ENCODE assay signal across 8 cellular contexts in genomic region chr5:63217422-63217821, GRCh38.
"Had no signal": no experiment of that assay in that cellular context is flagged by ENCODE, and none has a peak within 500 bp of the region (broad histone marks: within the 10 kb centered on the region; RNA-seq: fewer than 3 reads in every experiment).

No MANE protein-coding gene starts in this region.

- FAIRE-seq: G401.6, GM12878, GM12891, GM12892, GM18507, GM19239 had no signal

- ATAC-seq: GM12878 had no signal

- DNase-seq: GDM1, GF-D8 had no signal

- H3K4me3 ChIP-seq: GM12878 had no signal
